10 cellular contexts compared by ENCODE assay signal in the genomic region with DNA sequence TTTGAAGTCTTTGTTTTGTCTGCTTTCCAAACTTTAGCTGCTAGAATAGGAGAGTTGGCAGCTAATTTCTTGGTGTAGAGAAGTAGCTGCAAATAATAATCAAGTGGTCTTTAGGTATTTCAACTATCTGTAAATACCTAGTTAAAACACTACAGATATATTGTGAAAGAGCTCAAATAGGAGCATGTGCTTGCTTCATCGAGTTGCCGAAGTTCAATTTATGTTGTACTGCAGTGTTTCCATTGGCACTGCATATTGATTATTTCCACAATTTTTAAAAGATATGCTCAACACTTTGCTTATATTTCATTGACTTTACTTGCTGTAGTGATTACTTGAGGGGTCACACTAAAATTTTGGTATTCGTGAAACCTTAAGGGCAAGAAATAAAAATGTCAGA.
"Had no signal": no experiment of that assay in that cellular context is flagged by ENCODE, and none has a peak within 500 bp of the region (broad histone marks: within the 10 kb centered on the region; RNA-seq: fewer than 3 reads in every experiment).

No MANE protein-coding gene starts in this region.

- H3K36me3 ChIP-seq: HAP-1 had no signal

- DNase-seq: GM23248, GOT3, H7, HFFc6, IMR-90, KG1 had no signal

- H2AFZ ChIP-seq: GM23248 had no signal

- H3K9me3 Mint-ChIP-seq: HFFc6 had no signal

- H3K4me3 ChIP-seq: GM23248, HAP-1, K562 had no signal

- H3K4me1 ChIP-seq: HAP-1 had no signal

- H3K9me3 ChIP-seq: HAP-1 had no signal

- ATAC-seq: HCT116, K562 had no signal

- H3K27ac Mint-ChIP-seq: HFFc6 had no signal

- H3K27ac ChIP-seq: GM23248, HL-60 had no signal

- H3K4me3 Mint-ChIP-seq: HFFc6 had no signal

- H3K9ac ChIP-seq: GM23248 had no signal

- FAIRE-seq: K562 had no signal
